Comparison of ENCODE assay signal across 21 cellular contexts in genomic region chr3:190444036-190444435, GRCh38. TPM values are rescaled to one million over a fixed set of nuclear protein-coding genes. Genes with fewer than 3 reads are reported as not detected.
A peak's percentile ranks its signal among the peaks of the same experiment; 100 is the strongest.
DNase-seq lines count a peak whose midpoint lies in the region; ATAC-seq, FAIRE-seq and TF ChIP-seq lines count a peak whose summit lies in the region.
"Had no signal": no experiment of that assay in that cellular context is flagged by ENCODE, and none has a peak within 500 bp of the region (broad histone marks: within the 10 kb centered on the region; RNA-seq: fewer than 3 reads in every experiment).

No MANE protein-coding gene starts in this region.

- peak; percentile 78 for FAIRE-seq in H54 (lab: Jason Lieb, UNC)

- H3K36me3 ChIP-seq in naive thymus-derived CD4-positive, alpha-beta T cell (ENCODE audit: control insufficient read depth in 2 of 3, insufficient read depth in 3 of 3, low read length in 3 of 3), result no peaks in the 10 kb centered on the region
- H3K36me3 ChIP-seq: Peyer's patch had no signal

- no peaks in the 10 kb centered on the region for H3K9me3 ChIP-seq in naive thymus-derived CD4-positive, alpha-beta T cell (ENCODE audit: control insufficient read depth in 2 of 3, low read length in 3 of 3)
- H3K9me3 ChIP-seq: Peyer's patch, SK-N-SH had no signal

- H3K27ac Mint-ChIP-seq in naive thymus-derived CD4-positive, alpha-beta T cell, result no peak overlapping the region
- H3K27ac Mint-ChIP-seq in effector memory CD8-positive, alpha-beta T cell, result no peak overlapping the region

- no peak overlapping the region for H3K27ac ChIP-seq in naive thymus-derived CD4-positive, alpha-beta T cell (ENCODE audit: low read depth, low read length)
- H3K27ac ChIP-seq: C4-2B, Peyer's patch had no signal

- POLR2A ChIA-PET in naive thymus-derived CD4-positive, alpha-beta T cell (lab: Charles Lee), result interaction anchor here (0.6 kb wide), 1 partner anchor 71 kb away, joined by 5 read pairs; no protein-coding TSS in a partner anchor

- H3K4me1 Mint-ChIP-seq in naive thymus-derived CD4-positive, alpha-beta T cell, result peaks cover 3 to 13% (median 9%) of the 10 kb centered on the region in 7 donors
- H3K4me1 Mint-ChIP-seq in effector memory CD8-positive, alpha-beta T cell (ENCODE audit: low read depth in 2 of 2), result peaks cover 6 to 8% of the 10 kb centered on the region in 2 donors

- H3K27me3 ChIP-seq in naive thymus-derived CD4-positive, alpha-beta T cell (ENCODE audit: control insufficient read depth in 2 of 2, insufficient read depth in 2 of 2, low read length in 2 of 2), result no peaks in the 10 kb centered on the region
- H3K27me3 ChIP-seq: Peyer's patch had no signal

- no peak for TF ChIP-seq CTCF in NB4 (IDR thresholded peaks at IDR 0.05; ENCODE audit: low read depth, low read length)

- no peak for TF ChIP-seq POLR2A in H54 (IDR thresholded peaks at IDR 0.05; ENCODE audit: low read depth, low read length)
- no peak for TF ChIP-seq POLR2A in NB4 (IDR thresholded peaks at IDR 0.05; ENCODE audit: extremely low read depth, insufficient read length)

- in situ Hi-C loops in SK-MEL-5 (cut with HindIII; ENCODE audit: low pct_unique_long_range_greater_than_20kb, low sequenced_read_pairs), result no loop called here

- peak; percentile 27 for ATAC-seq in naive thymus-derived CD4-positive, alpha-beta T cell
- no peak for ATAC-seq in left lobe of liver
- ATAC-seq in effector memory CD8-positive, alpha-beta T cell (replicated peaks), result no peak

- H3K9me3 Mint-ChIP-seq in naive thymus-derived CD4-positive, alpha-beta T cell, result no peaks in the 10 kb centered on the region
- no peaks in the 10 kb centered on the region for H3K9me3 Mint-ChIP-seq in effector memory CD8-positive, alpha-beta T cell

- DNase-seq in H54 (ENCODE audit: insufficient read length, low spot score), result no peak
- DNase-seq in NB4 (ENCODE audit: low read depth), result peak; percentile 85
- peak; percentile 58 for DNase-seq in SK-MEL-5 (ENCODE audit: low read depth, low spot score)
- no peak for DNase-seq in naive thymus-derived CD4-positive, alpha-beta T cell
- no peak for DNase-seq in left lobe of liver (ENCODE audit: low spot score)
- no peak for DNase-seq in effector memory CD8-positive, alpha-beta T cell
- no peak for DNase-seq in COR-L47 (lab: John Stamatoyannopoulos, UW)
- DNase-seq: ACHN, DMS 273 treated with DMSO at 0.1 percent for 48 hours, DND-41, HCEC 1CT, MM.1S, NCI-H1436, NCI-H1930, NCI-H226, Peyer's patch, SK-N-SH had no signal

- H3K4me3 Mint-ChIP-seq in naive thymus-derived CD4-positive, alpha-beta T cell, result no peak overlapping the region
- H3K4me3 Mint-ChIP-seq in effector memory CD8-positive, alpha-beta T cell, result no peak overlapping the region

- no peaks in the 10 kb centered on the region for H3K36me3 Mint-ChIP-seq in naive thymus-derived CD4-positive, alpha-beta T cell
- H3K36me3 Mint-ChIP-seq in effector memory CD8-positive, alpha-beta T cell (ENCODE audit: insufficient read depth), result no peaks in the 10 kb centered on the region

- CTCF ChIA-PET in naive thymus-derived CD4-positive, alpha-beta T cell (lab: Charles Lee), result no interaction called here

- H3K27me3 Mint-ChIP-seq in naive thymus-derived CD4-positive, alpha-beta T cell, result peaks cover 4 to 9% (median 6%) of the 10 kb centered on the region in 5 donors
- H3K27me3 Mint-ChIP-seq in effector memory CD8-positive, alpha-beta T cell, result peaks cover 8 to 17% of the 10 kb centered on the region in 2 donors

- intact Hi-C loops in naive thymus-derived CD4-positive, alpha-beta T cell (cut with micrococcal nuclease), result no loop called here

- H3K4me1 ChIP-seq in naive thymus-derived CD4-positive, alpha-beta T cell (ENCODE audit: control insufficient read depth in 2 of 2, insufficient read depth in 2 of 2, low read length in 2 of 2), result peaks cover 0 to 4% of the 10 kb centered on the region in 2 donors

- peak overlapping the region; percentile 4 for H3K4me3 ChIP-seq in NB4 (ENCODE audit: low read depth, low read length)
- no peak overlapping the region for H3K4me3 ChIP-seq in naive thymus-derived CD4-positive, alpha-beta T cell (ENCODE audit: low read length)
- H3K4me3 ChIP-seq: Peyer's patch had no signal

RNA-seq across cellular contexts. Expression of gene TMEM207, which starts 5.7 kb away (rescaled TPM):
- total RNA-seq in SK-MEL-5 (2014; rRNA removed; shearing (Covaris generic)), result 0.19 and 0.21 TPM in 2 replicates
- polyA plus RNA-seq in SK-MEL-5 (2015; cell fraction: cytosol; rRNA removed), result 0.20 and 0.76 TPM in 2 replicates
- polyA plus RNA-seq in SK-MEL-5 (2015; cell fraction: nucleus; rRNA removed), result not detected in 2 replicates
- not detected for total RNA-seq in naive thymus-derived CD4-positive, alpha-beta T cell
- polyA plus RNA-seq in naive thymus-derived CD4-positive, alpha-beta T cell, result not detected
- not detected for total RNA-seq in left lobe of liver
- total RNA-seq: G401; LHCN-M2; Peyer's patch; T-helper 1 cell treated with Interleukin-12 subunit alpha and Interleukin-12 subunit beta and Interleukin-4 antibody, amounts not matched to agents 30 ng/mL and 1 ng/mL, for 36 hours had no signal
- polyA plus RNA-seq: SK-N-SH had no signal

RNA-seq across cellular contexts. Expression of gene CLDN16, which starts 56.1 kb away (rescaled TPM):
- total RNA-seq in SK-MEL-5 (2014; rRNA removed; shearing (Covaris generic)), result not detected in 2 replicates
- polyA plus RNA-seq in SK-MEL-5 (2015; cell fraction: cytosol; rRNA removed), result 0.02 TPM in 1 of 2 replicates, not detected in the other
- polyA plus RNA-seq in SK-MEL-5 (2015; cell fraction: nucleus; rRNA removed), result not detected in 2 replicates
- not detected for total RNA-seq in naive thymus-derived CD4-positive, alpha-beta T cell
- not detected for polyA plus RNA-seq in naive thymus-derived CD4-positive, alpha-beta T cell
- 1.2 TPM for total RNA-seq in left lobe of liver
- total RNA-seq: G401; LHCN-M2; Peyer's patch; T-helper 1 cell treated with Interleukin-12 subunit alpha and Interleukin-12 subunit beta and Interleukin-4 antibody, amounts not matched to agents 30 ng/mL and 1 ng/mL, for 36 hours had no signal

Comparison
In these comparisons a context has a peak if more than half of its experiments do, and no peak if none do; other contexts are left out.
1. DNase-seq: peak in NB4 (single experiment) and SK-MEL-5 (single experiment); none in H54 (single experiment), naive thymus-derived CD4-positive, alpha-beta T cell (0 of 9), left lobe of liver (single experiment), effector memory CD8-positive, alpha-beta T cell (0 of 3) and COR-L47 (single experiment).